In genomic region chr4:93501946-93502345, GRCh38 we compare ENCODE assay signal across 25 cellular contexts.
"Had no signal": no experiment of that assay in that cellular context is flagged by ENCODE, and none has a peak within 500 bp of the region (broad histone marks: within the 10 kb centered on the region; RNA-seq: fewer than 3 reads in every experiment).

No MANE protein-coding gene starts in this region.

- H3K4me3 ChIP-seq: left lung, lower lobe of right lung, pancreas, prostate gland, skin epidermis, suprapubic skin, thoracic aorta, tibial artery, upper lobe of right lung had no signal

- DNase-seq: kidney; left colon; left lung; lower lobe of right lung; mammary epithelial cell; naive thymus-derived CD8-positive, alpha-beta T cell; pancreas; retina; right cardiac atrium; stimulated activated CD4-positive, alpha-beta T cell treated with anti-CD3 and anti-CD28 coated beads, Interleukin-12 subunit alpha, Interleukin-12 subunit beta, amount 100 ng/mL, for 4 hours; stimulated activated CD4-positive, alpha-beta T cell treated with anti-CD3 and anti-CD28 coated beads, Interleukin-15, amount 100 ng/mL, for 24 hours; stimulated activated CD4-positive, alpha-beta T cell treated with anti-CD3 and anti-CD28 coated beads, Interleukin-2, amount 100 ng/mL, for 24 hours; stimulated activated CD4-positive, alpha-beta T cell treated with anti-CD3 and anti-CD28 coated beads, Interleukin-4, amount 100 ng/mL, for 1 hour; stimulated activated naive B cell treated with anti-CD40 and anti-IgM and Interleukin-4, amounts not matched to agents 10 μg/mL and 1 μg/mL and 100 μg/mL, for 72 hours; tibial artery; trophoblast cell; upper lobe of right lung had no signal

- H3K27me3 Mint-ChIP-seq: naive thymus-derived CD8-positive, alpha-beta T cell; stimulated activated naive B cell treated with anti-CD40 and anti-IgM and Interleukin-4, amounts not matched to agents 10 μg/mL and 1 μg/mL and 100 μg/mL, for 72 hours; stimulated activated naive CD8-positive, alpha-beta T cell treated with anti-CD3 and anti-CD28 coated beads, Interleukin-15, Interleukin-2, amounts not matched to agents 100 ng/mL and 50 ng/mL, for 24 hours had no signal

- H3K36me3 Mint-ChIP-seq: naive thymus-derived CD8-positive, alpha-beta T cell; stimulated activated naive B cell treated with anti-CD40 and anti-IgM and Interleukin-4, amounts not matched to agents 10 μg/mL and 1 μg/mL and 100 μg/mL, for 72 hours had no signal

- H3K27ac ChIP-seq: left lung, lower lobe of right lung, pancreas, prostate gland, skin epidermis, suprapubic skin, thoracic aorta, tibial artery, upper lobe of right lung had no signal

- H3K4me1 Mint-ChIP-seq: naive thymus-derived CD8-positive, alpha-beta T cell; nephron; neural crest cell; stimulated activated naive B cell treated with anti-CD40 and anti-IgM and Interleukin-4, amounts not matched to agents 10 μg/mL and 1 μg/mL and 100 μg/mL, for 72 hours had no signal

- H3K9me3 Mint-ChIP-seq: nephron, neural crest cell had no signal

- H3K4me1 ChIP-seq: left lung, lower lobe of right lung, pancreas, prostate gland, suprapubic skin, tibial artery, upper lobe of right lung had no signal

- H3K27ac Mint-ChIP-seq: naive thymus-derived CD8-positive, alpha-beta T cell; nephron; stimulated activated naive B cell treated with anti-CD40 and anti-IgM and Interleukin-4, amounts not matched to agents 10 μg/mL and 1 μg/mL and 100 μg/mL, for 72 hours; stimulated activated naive CD8-positive, alpha-beta T cell treated with anti-CD3 and anti-CD28 coated beads, Interleukin-15, Interleukin-2, amounts not matched to agents 100 ng/mL and 50 ng/mL, for 24 hours had no signal

- H3K4me3 Mint-ChIP-seq: naive thymus-derived CD8-positive, alpha-beta T cell; nephron; neural crest cell; stimulated activated naive B cell treated with anti-CD40 and anti-IgM and Interleukin-4, amounts not matched to agents 10 μg/mL and 1 μg/mL and 100 μg/mL, for 72 hours; stimulated activated naive CD8-positive, alpha-beta T cell treated with anti-CD3 and anti-CD28 coated beads, Interleukin-15, Interleukin-2, amounts not matched to agents 100 ng/mL and 50 ng/mL, for 24 hours had no signal

- ATAC-seq: left colon; left lung; lower lobe of right lung; naive thymus-derived CD8-positive, alpha-beta T cell; pancreas; right cardiac atrium; sciatic nerve; stimulated activated naive B cell treated with anti-CD40 and anti-IgM and Interleukin-4, amounts not matched to agents 10 μg/mL and 1 μg/mL and 100 μg/mL, for 72 hours; upper lobe of right lung had no signal

- H3K36me3 ChIP-seq: left lung, lower lobe of right lung, pancreas, prostate gland, suprapubic skin, thoracic aorta, tibial artery, upper lobe of right lung had no signal

- H3K27me3 ChIP-seq: left lung, pancreas, suprapubic skin, tibial artery, upper lobe of right lung had no signal

- H3K9me3 ChIP-seq: lower lobe of right lung, pancreas, prostate gland, suprapubic skin, thoracic aorta, tibial artery, upper lobe of right lung had no signal
